In genomic region chr14:101780887-101781239, GRCh38 we compare ENCODE assay signal across 1 cellular context.
A peak's percentile ranks its signal among the peaks of the same experiment; 100 is the strongest.
TF ChIP-seq lines count a peak whose summit lies in the region.

No MANE protein-coding gene starts in this region.

TF ChIP-seq in H1, 55 proteins besides CTCF, POLR2A, EP300 and RAD21 (continued from another document):
- TF ChIP-seq, protein P1, sequence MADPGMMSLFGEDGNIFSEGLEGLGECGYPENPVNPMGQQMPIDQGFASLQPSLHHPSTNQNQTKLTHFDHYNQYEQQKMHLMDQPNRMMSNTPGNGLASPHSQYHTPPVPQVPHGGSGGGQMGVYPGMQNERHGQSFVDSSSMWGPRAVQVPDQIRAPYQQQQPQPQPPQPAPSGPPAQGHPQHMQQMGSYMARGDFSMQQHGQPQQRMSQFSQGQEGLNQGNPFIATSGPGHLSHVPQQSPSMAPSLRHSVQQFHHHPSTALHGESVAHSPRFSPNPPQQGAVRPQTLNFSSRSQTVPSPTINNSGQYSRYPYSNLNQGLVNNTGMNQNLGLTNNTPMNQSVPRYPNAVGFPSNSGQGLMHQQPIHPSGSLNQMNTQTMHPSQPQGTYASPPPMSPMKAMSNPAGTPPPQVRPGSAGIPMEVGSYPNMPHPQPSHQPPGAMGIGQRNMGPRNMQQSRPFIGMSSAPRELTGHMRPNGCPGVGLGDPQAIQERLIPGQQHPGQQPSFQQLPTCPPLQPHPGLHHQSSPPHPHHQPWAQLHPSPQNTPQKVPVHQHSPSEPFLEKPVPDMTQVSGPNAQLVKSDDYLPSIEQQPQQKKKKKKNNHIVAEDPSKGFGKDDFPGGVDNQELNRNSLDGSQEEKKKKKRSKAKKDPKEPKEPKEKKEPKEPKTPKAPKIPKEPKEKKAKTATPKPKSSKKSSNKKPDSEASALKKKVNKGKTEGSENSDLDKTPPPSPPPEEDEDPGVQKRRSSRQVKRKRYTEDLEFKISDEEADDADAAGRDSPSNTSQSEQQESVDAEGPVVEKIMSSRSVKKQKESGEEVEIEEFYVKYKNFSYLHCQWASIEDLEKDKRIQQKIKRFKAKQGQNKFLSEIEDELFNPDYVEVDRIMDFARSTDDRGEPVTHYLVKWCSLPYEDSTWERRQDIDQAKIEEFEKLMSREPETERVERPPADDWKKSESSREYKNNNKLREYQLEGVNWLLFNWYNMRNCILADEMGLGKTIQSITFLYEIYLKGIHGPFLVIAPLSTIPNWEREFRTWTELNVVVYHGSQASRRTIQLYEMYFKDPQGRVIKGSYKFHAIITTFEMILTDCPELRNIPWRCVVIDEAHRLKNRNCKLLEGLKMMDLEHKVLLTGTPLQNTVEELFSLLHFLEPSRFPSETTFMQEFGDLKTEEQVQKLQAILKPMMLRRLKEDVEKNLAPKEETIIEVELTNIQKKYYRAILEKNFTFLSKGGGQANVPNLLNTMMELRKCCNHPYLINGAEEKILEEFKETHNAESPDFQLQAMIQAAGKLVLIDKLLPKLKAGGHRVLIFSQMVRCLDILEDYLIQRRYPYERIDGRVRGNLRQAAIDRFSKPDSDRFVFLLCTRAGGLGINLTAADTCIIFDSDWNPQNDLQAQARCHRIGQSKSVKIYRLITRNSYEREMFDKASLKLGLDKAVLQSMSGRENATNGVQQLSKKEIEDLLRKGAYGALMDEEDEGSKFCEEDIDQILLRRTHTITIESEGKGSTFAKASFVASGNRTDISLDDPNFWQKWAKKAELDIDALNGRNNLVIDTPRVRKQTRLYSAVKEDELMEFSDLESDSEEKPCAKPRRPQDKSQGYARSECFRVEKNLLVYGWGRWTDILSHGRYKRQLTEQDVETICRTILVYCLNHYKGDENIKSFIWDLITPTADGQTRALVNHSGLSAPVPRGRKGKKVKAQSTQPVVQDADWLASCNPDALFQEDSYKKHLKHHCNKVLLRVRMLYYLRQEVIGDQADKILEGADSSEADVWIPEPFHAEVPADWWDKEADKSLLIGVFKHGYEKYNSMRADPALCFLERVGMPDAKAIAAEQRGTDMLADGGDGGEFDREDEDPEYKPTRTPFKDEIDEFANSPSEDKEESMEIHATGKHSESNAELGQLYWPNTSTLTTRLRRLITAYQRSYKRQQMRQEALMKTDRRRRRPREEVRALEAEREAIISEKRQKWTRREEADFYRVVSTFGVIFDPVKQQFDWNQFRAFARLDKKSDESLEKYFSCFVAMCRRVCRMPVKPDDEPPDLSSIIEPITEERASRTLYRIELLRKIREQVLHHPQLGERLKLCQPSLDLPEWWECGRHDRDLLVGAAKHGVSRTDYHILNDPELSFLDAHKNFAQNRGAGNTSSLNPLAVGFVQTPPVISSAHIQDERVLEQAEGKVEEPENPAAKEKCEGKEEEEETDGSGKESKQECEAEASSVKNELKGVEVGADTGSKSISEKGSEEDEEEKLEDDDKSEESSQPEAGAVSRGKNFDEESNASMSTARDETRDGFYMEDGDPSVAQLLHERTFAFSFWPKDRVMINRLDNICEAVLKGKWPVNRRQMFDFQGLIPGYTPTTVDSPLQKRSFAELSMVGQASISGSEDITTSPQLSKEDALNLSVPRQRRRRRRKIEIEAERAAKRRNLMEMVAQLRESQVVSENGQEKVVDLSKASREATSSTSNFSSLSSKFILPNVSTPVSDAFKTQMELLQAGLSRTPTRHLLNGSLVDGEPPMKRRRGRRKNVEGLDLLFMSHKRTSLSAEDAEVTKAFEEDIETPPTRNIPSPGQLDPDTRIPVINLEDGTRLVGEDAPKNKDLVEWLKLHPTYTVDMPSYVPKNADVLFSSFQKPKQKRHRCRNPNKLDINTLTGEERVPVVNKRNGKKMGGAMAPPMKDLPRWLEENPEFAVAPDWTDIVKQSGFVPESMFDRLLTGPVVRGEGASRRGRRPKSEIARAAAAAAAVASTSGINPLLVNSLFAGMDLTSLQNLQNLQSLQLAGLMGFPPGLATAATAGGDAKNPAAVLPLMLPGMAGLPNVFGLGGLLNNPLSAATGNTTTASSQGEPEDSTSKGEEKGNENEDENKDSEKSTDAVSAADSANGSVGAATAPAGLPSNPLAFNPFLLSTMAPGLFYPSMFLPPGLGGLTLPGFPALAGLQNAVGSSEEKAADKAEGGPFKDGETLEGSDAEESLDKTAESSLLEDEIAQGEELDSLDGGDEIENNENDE (IDR thresholded peaks at IDR 0.05; ENCODE audit: insufficient replicate concordance, low read length): no peak
- TF ChIP-seq YY1 (IDR thresholded peaks at IDR 0.05; ENCODE audit: low read depth, low read length): no peak
- TF ChIP-seq, protein P2, sequence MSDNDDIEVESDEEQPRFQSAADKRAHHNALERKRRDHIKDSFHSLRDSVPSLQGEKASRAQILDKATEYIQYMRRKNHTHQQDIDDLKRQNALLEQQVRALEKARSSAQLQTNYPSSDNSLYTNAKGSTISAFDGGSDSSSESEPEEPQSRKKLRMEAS (IDR thresholded peaks at IDR 0.05): no peak
- TF ChIP-seq KDM1A (IDR thresholded peaks at IDR 0.05; ENCODE audit: borderline replicate concordance, low read length): no peak
- TF ChIP-seq POU5F1 (IDR thresholded peaks at IDR 0.05; ENCODE audit: low read depth, low read length): no peak
- TF ChIP-seq EZH2 (IDR thresholded peaks at IDR 0.05; ENCODE audit: low read depth, low read length, severe bottlenecking): peak; percentile 75
- no peak for TF ChIP-seq KDM4A (IDR thresholded peaks at IDR 0.05; ENCODE audit: low read depth, low read length, severe bottlenecking)
- no peak for TF ChIP-seq CTBP2 (IDR thresholded peaks at IDR 0.05; ENCODE audit: borderline replicate concordance, insufficient read depth, insufficient read length, low read length)
- peak; percentile 53 for TF ChIP-seq RNF2 (IDR thresholded peaks at IDR 0.05; ENCODE audit: borderline replicate concordance, low read depth, low read length, missing control alignments, poor library complexity, severe bottlenecking)
- TF ChIP-seq SP4 (IDR thresholded peaks at IDR 0.05; ENCODE audit: low read length): no peak
- no peak for TF ChIP-seq BRCA1 (IDR thresholded peaks at IDR 0.05; ENCODE audit: low read depth, low read length)
- no peak for TF ChIP-seq SP2 (IDR thresholded peaks at IDR 0.05; ENCODE audit: low read length)
- peak; percentile 74; the same call in 1 of the 2 replicates for TF ChIP-seq SUZ12 (IDR thresholded peaks at IDR 0.05; ENCODE audit: low read length)
- TF ChIP-seq FOSL1 (IDR thresholded peaks at IDR 0.05; ENCODE audit: insufficient read depth, low read depth, low read length): no peak
- no peak for TF ChIP-seq MAFK (IDR thresholded peaks at IDR 0.05; ENCODE audit: low read depth, low read length)
- TF ChIP-seq ATF2 (IDR thresholded peaks at IDR 0.05; ENCODE audit: low read length): no peak
- TF ChIP-seq TEAD4 (IDR thresholded peaks at IDR 0.05; ENCODE audit: low read depth, low read length): 0 out of 2 replicates have a peak, but pooled peaks have one; percentile 25
- peak; percentile 20 for TF ChIP-seq RBBP5 (IDR thresholded peaks at IDR 0.05; ENCODE audit: borderline replicate concordance, low read depth, low read length)
